ENCODE assay signal across 8 cellular contexts in genomic region chr7:30478349-30479228, GRCh38. TPM values are rescaled to one million over a fixed set of nuclear protein-coding genes. Genes with fewer than 3 reads are reported as not detected.
DNase-seq lines count a peak whose midpoint lies in the region; ATAC-seq and TF ChIP-seq lines count a peak whose summit lies in the region.

NOD1 (minus strand) TSS chr7:30478784; CDS start chr7:30456921, 21,863 bp downstream.

- peak within 1 kb of the TSS; percentile 80 for H3K4me3 ChIP-seq in brain microvascular endothelial cell (ENCODE audit: low read depth, low read length)
- peak within 1 kb of the TSS; percentile 83 for H3K4me3 ChIP-seq in iPS-15b (ENCODE audit: low read depth, low read length)
- H3K4me3 ChIP-seq in skeletal muscle satellite cell (ENCODE audit: low read length): peak within 1 kb of the TSS; percentile 90

- H3K36me3 ChIP-seq in brain microvascular endothelial cell (replicated peaks) (no peaks in the 10 kb centered on the region), iPS-15b (ENCODE audit: control insufficient read depth, insufficient read depth, low read length) (no peaks in the 10 kb centered on the region), skeletal muscle satellite cell (ENCODE audit: insufficient read depth, low read length) (no peaks in the 10 kb centered on the region)

- ATAC-seq in GM18498 (IDR thresholded peaks at IDR 0.05; ENCODE audit: unreplicated experiment) (peak; percentile 95), HG02840 (IDR thresholded peaks at IDR 0.05; ENCODE audit: low FRiP score, unreplicated experiment) (peak; percentile 91)

- in situ Hi-C loops in brain microvascular endothelial cell (cut with HindIII; ENCODE audit: low pct_ligation_motif_present, low sequenced_read_pairs): no loop called here

- H3K4me1 ChIP-seq in iPS-15b (ENCODE audit: control insufficient read depth, insufficient read depth, low read length) (no peaks in the 10 kb centered on the region), skeletal muscle satellite cell (ENCODE audit: control insufficient read depth, insufficient read depth, low read length) (peaks cover 24% of the 10 kb centered on the region)

- no peaks in the 10 kb centered on the region for H3K9me3 ChIP-seq in iPS-15b (ENCODE audit: control insufficient read depth, insufficient read depth, low read length)
- H3K9me3 ChIP-seq in skeletal muscle satellite cell (replicated peaks; ENCODE audit: low read length): no peaks in the 10 kb centered on the region

- H3K9ac ChIP-seq in iPS-15b (ENCODE audit: low read depth, low read length) (peak within 1 kb of the TSS; percentile 79), skeletal muscle satellite cell (ENCODE audit: low read depth, low read length) (peak within 1 kb of the TSS; percentile 96)

- TF ChIP-seq CTCF in brain microvascular endothelial cell (IDR thresholded peaks at IDR 0.05; ENCODE audit: low read depth, low read length, missing control alignments): peak; percentile 20

- H3K27ac ChIP-seq in brain microvascular endothelial cell: peak within 1 kb of the TSS; percentile 89

- DNase-seq in NCI-H146 treated with DMSO at 0.1 percent for 48 hours (lab: John Stamatoyannopoulos, UW; ENCODE audit: unreplicated experiment) (peak; percentile 28), UCSD-AML1 (lab: John Stamatoyannopoulos, UW; ENCODE audit: unreplicated experiment) (peak; percentile 74), brain microvascular endothelial cell (peak; percentile 55), NCI-H187 treated with DMSO at 0.1 percent for 48 hours (lab: John Stamatoyannopoulos, UW) (no peak)

- peak within 1 kb of the TSS; percentile 93 for H3K4me2 ChIP-seq in skeletal muscle satellite cell (ENCODE audit: low read length)

- no peaks in the 10 kb centered on the region for H3K27me3 ChIP-seq in brain microvascular endothelial cell (replicated peaks)
- peaks cover 7% of the 10 kb centered on the region for H3K27me3 ChIP-seq in iPS-15b (ENCODE audit: control insufficient read depth, insufficient read depth, low read length)
- no peaks in the 10 kb centered on the region for H3K27me3 ChIP-seq in skeletal muscle satellite cell (ENCODE audit: control insufficient read depth, insufficient read depth, low read length)

RNA-seq across cellular contexts. Expression of gene NOD1, which starts in this region (rescaled TPM):
- total RNA-seq in skeletal muscle satellite cell (2012; rRNA removed): 5.5 and 7.4 TPM in 2 replicates
